8 cellular contexts compared by ENCODE assay signal in genomic region chr1:24070821-24071393, GRCh38. TPM values are rescaled to one million over a fixed set of nuclear protein-coding genes. Genes with fewer than 3 reads are reported as not detected.
DNase-seq lines count a peak whose midpoint lies in the region; ATAC-seq and TF ChIP-seq lines count a peak whose summit lies in the region.

No MANE protein-coding gene starts in this region.

- no peak for ATAC-seq in GM18907 (IDR thresholded peaks at IDR 0.05; ENCODE audit: unreplicated experiment)

- no peak overlapping the region for H3K9ac ChIP-seq in liver (ENCODE audit: low read depth in 1 of 2, low read length in 2 of 2)

- TF ChIP-seq CTCF in BE2C (IDR thresholded peaks at IDR 0.05; ENCODE audit: low read depth, low read length) (peak; percentile 78), HFF-Myc (IDR thresholded peaks at IDR 0.05; ENCODE audit: low read depth, low read length, missing control alignments) (peak; percentile 89), coronary artery (IDR thresholded peaks at IDR 0.05) (peak; percentile 90), liver (IDR thresholded peaks at IDR 0.05; ENCODE audit: low read depth, low read length, missing input control) (peak; percentile 85)

- no peaks in the 10 kb centered on the region for H3K36me3 ChIP-seq in BE2C
- H3K36me3 ChIP-seq in liver (ENCODE audit: control insufficient read depth in 4 of 4, insufficient read depth in 3 of 4, low read depth in 1 of 4, low read length in 3 of 4) = no peaks in the 10 kb centered on the region

- WGBS in liver = 29% methylated on average over 15 of the region's 15 CpGs

- DNase-seq in BE2C (peak; percentile 69), HFF-Myc (ENCODE audit: extremely low read depth, low read depth) (peak; percentile 72), NCI-H460 (ENCODE audit: extremely low read depth, low read depth) (peak; percentile 76), coronary artery (ENCODE audit: low spot score) (peak; percentile 79)
- DNase-seq in activated CD4-positive, alpha-beta T cell treated with anti-CD3 and anti-CD28 coated beads for 4 hours = peak; percentile 66 to 76
- DNase-seq in stimulated activated CD4-positive, alpha-beta T cell treated with anti-CD3 and anti-CD28 coated beads, TNF-alpha, amount 100 ng/mL, for 1 hour (ENCODE audit: low read depth in 3 of 3, low spot score in 1 of 3) = peak; percentile 35 to 48 (median 42)

- peak; percentile 92 to 97 for TF ChIP-seq RAD21 in liver (IDR thresholded peaks at IDR 0.05)

- no peaks in the 10 kb centered on the region for H3K27me3 ChIP-seq in BE2C
- H3K27me3 ChIP-seq in liver (ENCODE audit: control insufficient read depth in 4 of 4, insufficient read depth in 4 of 4, low read length in 3 of 4) = no peaks in the 10 kb centered on the region

- H3K9me3 ChIP-seq in BE2C (no peaks in the 10 kb centered on the region), liver (ENCODE audit: control insufficient read depth in 4 of 4, low read length in 3 of 4) (no peaks in the 10 kb centered on the region)

- H3K4me3 ChIP-seq in BE2C (ENCODE audit: low read depth, low read length) (no peak overlapping the region), HFF-Myc (replicated peaks; ENCODE audit: low read depth, low read length) (no peak overlapping the region), coronary artery (peak overlapping the region; percentile 23), liver (ENCODE audit: low read depth in 1 of 3, low read length in 3 of 3) (no peak overlapping the region)

- H3K4me1 ChIP-seq in BE2C = no peaks in the 10 kb centered on the region
- peaks cover 0 to 2% (median 0%) of the 10 kb centered on the region in 4 donors for H3K4me1 ChIP-seq in liver (ENCODE audit: control insufficient read depth in 4 of 4, insufficient read depth in 4 of 4, low read length in 3 of 4)

- H3K27ac ChIP-seq in coronary artery (no peak overlapping the region), liver (ENCODE audit: low read depth in 1 of 2, low read length in 2 of 2) (no peak overlapping the region)

TF ChIP-seq in liver, 16 proteins besides CTCF, POLR2A, EP300 and RAD21:
- TF ChIP-seq MAX (IDR thresholded peaks at IDR 0.05) (no peak), NR2F2 (IDR thresholded peaks at IDR 0.05) (no peak), GABPA (IDR thresholded peaks at IDR 0.05 in 1 of 2, conservative IDR thresholded peaks at IDR 0.05 in 1 of 2) (no peak), SP1 (IDR thresholded peaks at IDR 0.05) (no peak), ATF3 (IDR thresholded peaks at IDR 0.05) (no peak), EGR1 (IDR thresholded peaks at IDR 0.05; ENCODE audit: low read depth in 2 of 2) (no peak), FOXA2 (IDR thresholded peaks at IDR 0.05) (no peak), HNF4G (IDR thresholded peaks at IDR 0.05) (no peak), YY1 (IDR thresholded peaks at IDR 0.05) (no peak), REST (IDR thresholded peaks at IDR 0.05) (no peak), ZBTB33 (IDR thresholded peaks at IDR 0.05) (no peak), HNF4A (conservative IDR thresholded peaks at IDR 0.05) (peak in 1 of 2 donors; percentile 7), FOXA1 (IDR thresholded peaks at IDR 0.05) (no peak), TAF1 (conservative IDR thresholded peaks at IDR 0.05) (no peak), JUND (IDR thresholded peaks at IDR 0.05) (no peak), RXRA (IDR thresholded peaks at IDR 0.05) (peak in 1 of 2 donors; percentile 26)

RNA-seq across cellular contexts. Expression of gene MYOM3, which starts 41.0 kb away (rescaled TPM):
- polyA plus RNA-seq in BE2C (2012; ENCODE audit: insufficient read depth, insufficient read length, low read depth) = not detected
- 3.1 and 3.4 TPM in 2 replicates for total RNA-seq in NCI-H460 (2014; rRNA removed; shearing (Covaris generic))
- polyA plus RNA-seq in NCI-H460 (2014; cell fraction: nucleus; rRNA removed) = 3.2 and 3.3 TPM in 2 replicates
- under 1 TPM; 0.05 to 0.17 TPM for total RNA-seq in liver
- under 1 TPM in 1 of 2 donors, not detected in 1; 0.01 TPM for polyA plus RNA-seq in liver
